Comparison of ENCODE assay signal across 9 cellular contexts in the genomic region with DNA sequence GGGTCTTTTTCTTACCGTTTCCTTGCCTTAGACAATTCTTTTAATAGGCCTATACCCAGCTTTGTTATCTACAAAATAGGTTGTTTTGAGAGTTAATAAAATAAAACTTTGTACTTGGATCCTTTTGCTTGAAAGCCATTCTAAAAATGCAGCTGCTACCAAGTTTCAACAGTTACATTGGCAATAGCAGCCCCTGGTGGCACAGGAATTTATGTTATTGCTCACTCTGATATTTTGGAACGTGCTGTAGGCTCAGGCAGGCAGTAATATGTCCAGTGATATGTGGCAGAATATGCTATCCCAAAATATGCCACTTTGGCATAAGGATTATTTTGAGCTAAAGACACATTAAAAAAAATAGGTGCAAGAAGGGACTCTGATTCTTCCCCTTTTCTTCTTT. TPM values are rescaled to one million over a fixed set of nuclear protein-coding genes. Genes with fewer than 3 reads are reported as not detected.
DNase-seq lines count a peak whose midpoint lies in the region; ATAC-seq and TF ChIP-seq lines count a peak whose summit lies in the region.
"Had no signal": no experiment of that assay in that cellular context is flagged by ENCODE, and none has a peak within 500 bp of the region (broad histone marks: within the 10 kb centered on the region; RNA-seq: fewer than 3 reads in every experiment).

No MANE protein-coding gene starts in this region.

- intact Hi-C loops in A673 (cut with micrococcal nuclease; ENCODE audit: unreplicated experiment), result no loop called here

- no peak overlapping the region for H3K4me2 ChIP-seq in OCI-LY3 (ENCODE audit: low read length)

- H3K9me3 Mint-ChIP-seq in WTC11, result no peaks in the 10 kb centered on the region

- POLR2A ChIA-PET in A673 (lab: Charles Lee; ENCODE audit: low non-redundant PET), result no interaction called here
- POLR2A ChIA-PET in WTC11 (lab: Charles Lee), result no interaction called here

- H3K9me3 ChIP-seq in A673 (ENCODE audit: low read depth, low read length, poor library complexity, severe bottlenecking) (no peaks in the 10 kb centered on the region), OCI-LY3 (ENCODE audit: insufficient read depth, low read length) (no peaks in the 10 kb centered on the region)

- DNase-seq in A673 (ENCODE audit: low spot score) (peak; percentile 38), EH (ENCODE audit: low read depth) (peak; percentile 33), fibroblast of mammary gland (ENCODE audit: low read depth) (peak; percentile 10), NCI-H1930 (lab: John Stamatoyannopoulos, UW) (no peak), WTC11 (ENCODE audit: low spot score) (no peak)
- DNase-seq: right cardiac atrium had no signal

- no peaks in the 10 kb centered on the region for H3K27me3 ChIP-seq in A673 (replicated peaks; ENCODE audit: insufficient read depth, low read depth, low read length, poor library complexity)
- H3K27me3 ChIP-seq in OCI-LY3 (ENCODE audit: low read depth, low read length), result no peaks in the 10 kb centered on the region

- BruUV-seq in A673 (replicated peaks; lab: Mats Ljungman, UMichigan), result no TSS peak

- H3K9ac ChIP-seq in OCI-LY3 (ENCODE audit: low read length), result no peak overlapping the region

- no peaks in the 10 kb centered on the region for H3K27me3 Mint-ChIP-seq in WTC11 (ENCODE audit: low read depth)

- H3K27ac ChIP-seq in A673 (ENCODE audit: low read depth, low read length, poor library complexity, severe bottlenecking), result no peak overlapping the region
- H3K27ac ChIP-seq in OCI-LY3 (ENCODE audit: low read length), result no peak overlapping the region

- TF ChIP-seq CTCF in A673 (conservative IDR thresholded peaks at IDR 0.05; ENCODE audit: low read depth, low read length) (peak; percentile 61), OCI-LY3 (IDR thresholded peaks at IDR 0.05; ENCODE audit: low read depth, low read length) (peak; percentile 64), fibroblast of mammary gland (conservative IDR thresholded peaks at IDR 0.05; ENCODE audit: control insufficient read depth, insufficient read depth, low read depth, low read length) (peak; percentile 36), WTC11 (IDR thresholded peaks at IDR 0.05) (no peak)

- no peak overlapping the region for H3K4me3 Mint-ChIP-seq in WTC11

- no peaks in the 10 kb centered on the region for H3K36me3 ChIP-seq in A673 (ENCODE audit: insufficient read depth, low read length, poor library complexity, severe bottlenecking)
- no peaks in the 10 kb centered on the region for H3K36me3 ChIP-seq in OCI-LY3 (replicated peaks; ENCODE audit: low read depth, low read length)

- no peaks in the 10 kb centered on the region for H3K79me2 ChIP-seq in OCI-LY3 (ENCODE audit: low read length)

- no peaks in the 10 kb centered on the region for H3K36me3 Mint-ChIP-seq in WTC11

- no peak overlapping the region for H3K4me3 ChIP-seq in A673 (ENCODE audit: low read depth, low read length, poor library complexity, severe bottlenecking)
- H3K4me3 ChIP-seq in OCI-LY3 (ENCODE audit: low read length), result no peak overlapping the region
- no peak overlapping the region for H3K4me3 ChIP-seq in fibroblast of mammary gland (ENCODE audit: control insufficient read depth, low read depth, low read length)

- ATAC-seq in HG03045 (IDR thresholded peaks at IDR 0.05; ENCODE audit: unreplicated experiment) (no peak), WTC11 (no peak), HG03135 (IDR thresholded peaks at IDR 0.05; ENCODE audit: unreplicated experiment) (no peak)
- ATAC-seq: right cardiac atrium had no signal

- H3K27ac Mint-ChIP-seq in WTC11, result no peak overlapping the region

- H3K4me1 ChIP-seq in A673 (ENCODE audit: insufficient read depth, low read length, poor library complexity, severe bottlenecking) (no peaks in the 10 kb centered on the region), OCI-LY3 (ENCODE audit: low read length) (no peaks in the 10 kb centered on the region)

- CTCF ChIA-PET in A673 (lab: Charles Lee), result interaction anchor here (1.1 to 1.5 kb wide), 2 partner anchors 723 to 763 kb away, joined by 3 read pairs; no protein-coding TSS in a partner anchor
- CTCF ChIA-PET in WTC11 (lab: Charles Lee), result interaction anchor here (1.4 kb wide), 1 partner anchor 45 kb away, joined by 3 read pairs; the partner anchor contains the start of gene FAM161A

- no peaks in the 10 kb centered on the region for H3K4me1 Mint-ChIP-seq in WTC11

- no peak overlapping the region for H2AFZ ChIP-seq in OCI-LY3 (ENCODE audit: low read depth, low read length)

- no peaks in the 10 kb centered on the region for H4K20me1 ChIP-seq in OCI-LY3 (ENCODE audit: insufficient read depth, low read length)

TF ChIP-seq in WTC11, 78 proteins besides CTCF, POLR2A, EP300 and RAD21:
- TF ChIP-seq GRHL2 (CRISPR knock-in tag; IDR thresholded peaks at IDR 0.05; ENCODE audit: insufficient replicate concordance, severe bottlenecking), result no peak
- TF ChIP-seq ATF2 (CRISPR knock-in tag; IDR thresholded peaks at IDR 0.05; ENCODE audit: borderline replicate concordance, low read depth), result no peak
- no peak for TF ChIP-seq NFATC4 (CRISPR knock-in tag; IDR thresholded peaks at IDR 0.05)
- no peak for TF ChIP-seq OVOL2 (CRISPR knock-in tag; IDR thresholded peaks at IDR 0.05; ENCODE audit: borderline replicate concordance)
- TF ChIP-seq, protein P1, sequence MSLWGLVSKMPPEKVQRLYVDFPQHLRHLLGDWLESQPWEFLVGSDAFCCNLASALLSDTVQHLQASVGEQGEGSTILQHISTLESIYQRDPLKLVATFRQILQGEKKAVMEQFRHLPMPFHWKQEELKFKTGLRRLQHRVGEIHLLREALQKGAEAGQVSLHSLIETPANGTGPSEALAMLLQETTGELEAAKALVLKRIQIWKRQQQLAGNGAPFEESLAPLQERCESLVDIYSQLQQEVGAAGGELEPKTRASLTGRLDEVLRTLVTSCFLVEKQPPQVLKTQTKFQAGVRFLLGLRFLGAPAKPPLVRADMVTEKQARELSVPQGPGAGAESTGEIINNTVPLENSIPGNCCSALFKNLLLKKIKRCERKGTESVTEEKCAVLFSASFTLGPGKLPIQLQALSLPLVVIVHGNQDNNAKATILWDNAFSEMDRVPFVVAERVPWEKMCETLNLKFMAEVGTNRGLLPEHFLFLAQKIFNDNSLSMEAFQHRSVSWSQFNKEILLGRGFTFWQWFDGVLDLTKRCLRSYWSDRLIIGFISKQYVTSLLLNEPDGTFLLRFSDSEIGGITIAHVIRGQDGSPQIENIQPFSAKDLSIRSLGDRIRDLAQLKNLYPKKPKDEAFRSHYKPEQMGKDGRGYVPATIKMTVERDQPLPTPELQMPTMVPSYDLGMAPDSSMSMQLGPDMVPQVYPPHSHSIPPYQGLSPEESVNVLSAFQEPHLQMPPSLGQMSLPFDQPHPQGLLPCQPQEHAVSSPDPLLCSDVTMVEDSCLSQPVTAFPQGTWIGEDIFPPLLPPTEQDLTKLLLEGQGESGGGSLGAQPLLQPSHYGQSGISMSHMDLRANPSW (CRISPR knock-in tag; conservative IDR thresholded peaks at IDR 0.05; ENCODE audit: low read depth), result no peak
- no peak for TF ChIP-seq SOX15 (CRISPR knock-in tag; IDR thresholded peaks at IDR 0.05)
- no peak for TF ChIP-seq TCF7 (CRISPR knock-in tag; IDR thresholded peaks at IDR 0.05; ENCODE audit: low read depth)

RNA-seq across cellular contexts. Expression of gene COMMD1, which starts 6.7 kb away (rescaled TPM):
- total RNA-seq in A673 (2021), result 35.0 and 41.4 TPM in 2 replicates
- 21.4 to 24.7 TPM (median 21.8 TPM) in 3 replicates for total RNA-seq in WTC11 (2021)

RNA-seq across cellular contexts. Expression of gene CCT4, which starts 10.4 kb away (rescaled TPM):
- 329 and 348 TPM in 2 replicates for total RNA-seq in A673 (2021)
- total RNA-seq in WTC11 (2021), result 345 to 362 TPM (median 359 TPM) in 3 replicates

RNA-seq across cellular contexts. Expression of gene FAM161A, which starts 45.0 kb away (rescaled TPM):
- 12.8 and 14.9 TPM in 2 replicates for total RNA-seq in A673 (2021)
- total RNA-seq in WTC11 (2021), result 11.0 to 12.4 TPM (median 11.9 TPM) in 3 replicates

Comparison
In these comparisons a context has a peak if more than half of its experiments do, and no peak if none do; other contexts are left out.
1. DNase-seq: peak in A673 (single experiment), EH (single experiment) and fibroblast of mammary gland (single experiment); none in NCI-H1930 (0 of 2) and WTC11 (single experiment).